Comparison of ENCODE assay signal across 1 cellular context in the genomic region with DNA sequence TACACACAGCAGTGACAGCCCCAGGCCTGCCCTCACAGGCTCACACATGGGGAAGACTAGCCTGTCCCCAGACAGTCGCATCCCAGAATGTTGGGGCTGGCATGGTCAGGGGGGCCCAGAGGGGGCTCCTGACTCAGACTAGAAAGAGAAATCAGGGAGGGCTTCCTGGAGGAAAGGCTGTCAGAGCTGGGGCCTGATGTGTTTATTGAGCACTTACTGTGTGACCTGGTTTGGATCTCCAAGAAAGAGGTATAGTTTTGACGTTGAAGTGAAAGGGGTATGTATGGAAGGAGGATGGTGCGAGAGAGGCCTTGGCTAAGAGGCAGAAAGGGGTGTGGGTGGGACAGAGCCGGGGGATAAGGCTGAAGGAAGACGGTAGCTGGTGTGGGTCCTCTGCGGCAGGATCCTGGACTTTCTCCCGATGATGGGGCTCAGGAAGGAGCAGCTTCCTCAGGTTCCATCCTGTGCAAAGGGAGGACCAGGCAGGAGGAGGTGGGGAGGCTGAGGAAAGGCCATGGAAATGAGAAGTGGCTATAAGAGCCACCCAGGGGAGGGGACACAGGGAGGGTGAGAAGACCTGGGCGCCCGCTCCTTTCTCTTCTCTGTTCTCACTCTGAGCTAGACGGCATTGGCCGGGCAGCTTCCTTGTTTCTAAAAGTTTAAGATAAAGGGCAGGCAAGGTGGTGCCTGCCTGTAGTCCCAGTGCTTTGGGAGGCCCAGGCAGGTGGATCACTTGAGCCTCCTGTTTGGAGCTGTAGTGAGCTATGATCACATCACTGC.
TF ChIP-seq lines count a peak whose summit lies in the region.

No MANE protein-coding gene starts in this region.

TF ChIP-seq in IMR-90, 13 proteins besides CTCF, POLR2A, EP300 and RAD21 (continued from another document):
- TF ChIP-seq RFX5 (IDR thresholded peaks at IDR 0.05; ENCODE audit: low read depth, low read length) (no peak), MXI1 (IDR thresholded peaks at IDR 0.05; ENCODE audit: borderline replicate concordance, low read depth, low read length) (no peak), NFE2L2 (IDR thresholded peaks at IDR 0.05; ENCODE audit: low read depth, low read length) (no peak), BHLHE40 (IDR thresholded peaks at IDR 0.05; ENCODE audit: low read depth, low read length) (no peak)
- TF ChIP-seq, protein P1, sequence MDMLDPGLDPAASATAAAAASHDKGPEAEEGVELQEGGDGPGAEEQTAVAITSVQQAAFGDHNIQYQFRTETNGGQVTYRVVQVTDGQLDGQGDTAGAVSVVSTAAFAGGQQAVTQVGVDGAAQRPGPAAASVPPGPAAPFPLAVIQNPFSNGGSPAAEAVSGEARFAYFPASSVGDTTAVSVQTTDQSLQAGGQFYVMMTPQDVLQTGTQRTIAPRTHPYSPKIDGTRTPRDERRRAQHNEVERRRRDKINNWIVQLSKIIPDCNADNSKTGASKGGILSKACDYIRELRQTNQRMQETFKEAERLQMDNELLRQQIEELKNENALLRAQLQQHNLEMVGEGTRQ (IDR thresholded peaks at IDR 0.05; ENCODE audit: low read depth, low read length) = no peak
- TF ChIP-seq, protein P2, sequence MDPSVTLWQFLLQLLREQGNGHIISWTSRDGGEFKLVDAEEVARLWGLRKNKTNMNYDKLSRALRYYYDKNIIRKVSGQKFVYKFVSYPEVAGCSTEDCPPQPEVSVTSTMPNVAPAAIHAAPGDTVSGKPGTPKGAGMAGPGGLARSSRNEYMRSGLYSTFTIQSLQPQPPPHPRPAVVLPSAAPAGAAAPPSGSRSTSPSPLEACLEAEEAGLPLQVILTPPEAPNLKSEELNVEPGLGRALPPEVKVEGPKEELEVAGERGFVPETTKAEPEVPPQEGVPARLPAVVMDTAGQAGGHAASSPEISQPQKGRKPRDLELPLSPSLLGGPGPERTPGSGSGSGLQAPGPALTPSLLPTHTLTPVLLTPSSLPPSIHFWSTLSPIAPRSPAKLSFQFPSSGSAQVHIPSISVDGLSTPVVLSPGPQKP (IDR thresholded peaks at IDR 0.05; ENCODE audit: borderline replicate concordance, low read depth, low read length) = no peak
